In genomic region chr16:19717319-19717718, GRCh38 we compare ENCODE assay signal across 8 cellular contexts. TPM values are rescaled to one million over a fixed set of nuclear protein-coding genes. Genes with fewer than 3 reads are reported as not detected.
DNase-seq lines count a peak whose midpoint lies in the region; ATAC-seq, FAIRE-seq and TF ChIP-seq lines count a peak whose summit lies in the region.

No MANE protein-coding gene starts in this region.

- H3K36me3 ChIP-seq in SK-N-MC (ENCODE audit: insufficient read depth, low read length), result peaks cover 26% of the 10 kb centered on the region

- no peak for ATAC-seq in GM21423 (IDR thresholded peaks at IDR 0.05; ENCODE audit: unreplicated experiment)
- ATAC-seq in GM18520 (IDR thresholded peaks at IDR 0.05; ENCODE audit: unreplicated experiment), result no peak
- no peak for ATAC-seq in GM18511 (IDR thresholded peaks at IDR 0.05; ENCODE audit: unreplicated experiment)

- intact Hi-C loops in posterior vena cava (cut with DNase I), result no loop called here

- no peak for TF ChIP-seq POLR2A in GM12892 (IDR thresholded peaks at IDR 0.05; ENCODE audit: low read depth, low read length)

- no peaks in the 10 kb centered on the region for H3K9me3 ChIP-seq in SK-N-MC (ENCODE audit: low read depth, low read length)

- DNase-seq in GM12892 (ENCODE audit: insufficient read length), result no peak
- no peak for DNase-seq in SK-N-MC (ENCODE audit: low read depth, low spot score)
- DNase-seq in fibroblast of peridontal ligament (ENCODE audit: extremely low read depth), result peak; percentile 22
- no peak for DNase-seq in retinal pigment epithelial cell (ENCODE audit: low read depth)
- no peak for DNase-seq in posterior vena cava (ENCODE audit: low spot score)

- peak; percentile 27 for FAIRE-seq in GM12892 (lab: Jason Lieb, UNC)

- H3K4me3 ChIP-seq in SK-N-MC, result peak overlapping the region; percentile 88
- peak overlapping the region; percentile 92 for H3K4me3 ChIP-seq in retinal pigment epithelial cell (ENCODE audit: low read length)

- peak overlapping the region; percentile 92 for H3K9ac ChIP-seq in SK-N-MC (ENCODE audit: insufficient read length)

- no peak for TF ChIP-seq CTCF in retinal pigment epithelial cell (conservative IDR thresholded peaks at IDR 0.05; ENCODE audit: low read depth, low read length)

- peak overlapping the region; percentile 15; the same call in 1 of the 2 replicates for H3K27ac ChIP-seq in SK-N-MC

RNA-seq across cellular contexts. Expression of gene KNOP1, which starts 0.7 kb away (rescaled TPM):
- 31.7 TPM for polyA plus RNA-seq in GM12892 (2012; ENCODE audit: missing spikeins)
- total RNA-seq in posterior vena cava, result 10 to 100 TPM in 1 of 2 donors, 1 to 10 TPM in 1; 9.5 to 11.0 TPM

RNA-seq across cellular contexts. Expression of gene IQCK, which starts 0.8 kb away (rescaled TPM):
- polyA plus RNA-seq in GM12892 (2012; ENCODE audit: missing spikeins), result 0.72 TPM
- 1 to 10 TPM; 7.9 to 9.5 TPM for total RNA-seq in posterior vena cava
